8 cellular contexts compared by ENCODE assay signal in the genomic region with DNA sequence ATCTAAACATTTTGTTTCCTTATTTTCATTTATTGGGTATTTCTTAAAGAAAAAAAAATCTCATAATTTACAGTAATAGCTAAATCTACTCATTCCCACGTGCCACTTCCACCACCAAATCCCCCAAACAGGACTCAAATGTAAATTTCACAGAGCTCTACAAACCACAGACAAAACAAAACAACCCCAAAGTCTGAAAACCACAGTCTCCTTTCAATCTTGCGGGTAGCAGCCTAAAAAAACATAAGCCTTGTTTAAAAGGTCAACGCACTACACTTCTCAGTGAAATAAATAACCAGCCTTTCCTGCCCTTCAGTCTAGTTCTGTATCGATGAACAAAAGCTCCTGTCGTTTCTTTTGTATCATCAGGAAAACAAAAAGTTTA.
DNase-seq lines count a peak whose midpoint lies in the region; ATAC-seq and TF ChIP-seq lines count a peak whose summit lies in the region.

No MANE protein-coding gene starts in this region.

- H3K79me2 ChIP-seq in OCI-LY3 (ENCODE audit: low read length): peaks cover 50% of the 10 kb centered on the region

- H3K9me3 ChIP-seq in OCI-LY3 (ENCODE audit: insufficient read depth, low read length): no peaks in the 10 kb centered on the region
- H3K9me3 ChIP-seq in endodermal cell (ENCODE audit: control insufficient read depth, low read length): no peaks in the 10 kb centered on the region
- no peaks in the 10 kb centered on the region for H3K9me3 ChIP-seq in neuron (ENCODE audit: low read length)

- H3K4me1 ChIP-seq in OCI-LY3 (ENCODE audit: low read length): peaks cover 15% of the 10 kb centered on the region
- H3K4me1 ChIP-seq in endodermal cell (ENCODE audit: control insufficient read depth, insufficient read depth, low read length): peaks cover 21% of the 10 kb centered on the region
- H3K4me1 ChIP-seq in neuron (ENCODE audit: insufficient read depth, low read length): peaks cover 34% of the 10 kb centered on the region

- H3K4me2 ChIP-seq in OCI-LY3 (ENCODE audit: low read length): peak overlapping the region; percentile 87

- H3K27me3 Mint-ChIP-seq in endodermal cell (ENCODE audit: insufficient read depth): no peaks in the 10 kb centered on the region

- H2AFZ ChIP-seq in OCI-LY3 (ENCODE audit: low read depth, low read length) (peak overlapping the region; percentile 88; the same call in 1 of the 2 replicates), neuron (ENCODE audit: low read depth, low read length) (peak overlapping the region; percentile 85)

- H3K4me3 ChIP-seq in OCI-LY3 (ENCODE audit: low read length): peak overlapping the region; percentile 90
- peak overlapping the region; percentile 86 for H3K4me3 ChIP-seq in endodermal cell (ENCODE audit: low read length)
- H3K4me3 ChIP-seq in neuron (ENCODE audit: low read length): peak overlapping the region; percentile 86

- no peaks in the 10 kb centered on the region for H3K9me3 Mint-ChIP-seq in endodermal cell

- H3K27me3 ChIP-seq in OCI-LY3 (ENCODE audit: low read depth, low read length) (no peaks in the 10 kb centered on the region), endodermal cell (ENCODE audit: control insufficient read depth, insufficient read depth, low read length, poor library complexity, severe bottlenecking) (no peaks in the 10 kb centered on the region), neuron (ENCODE audit: insufficient read depth, low read length) (no peaks in the 10 kb centered on the region)

- H3K27ac Mint-ChIP-seq in endodermal cell: peak overlapping the region; percentile 92

- H3K36me3 Mint-ChIP-seq in endodermal cell (ENCODE audit: low read depth): no peaks in the 10 kb centered on the region

- peaks cover 12% of the 10 kb centered on the region for H4K20me1 ChIP-seq in OCI-LY3 (ENCODE audit: insufficient read depth, low read length)

- peak; percentile 57 for ATAC-seq in GM18511 (IDR thresholded peaks at IDR 0.05; ENCODE audit: unreplicated experiment)
- peak; percentile 46 for ATAC-seq in HG02571 (IDR thresholded peaks at IDR 0.05; ENCODE audit: unreplicated experiment)

- DNase-seq in endodermal cell (no peak), NOMO-1 treated with dmso at 0.1 percent for 144 hours (lab: John Stamatoyannopoulos, UW; ENCODE audit: unreplicated experiment) (no peak), NCI-H510A treated with DMSO at 0.1 percent for 48 hours (lab: John Stamatoyannopoulos, UW) (no peak), GF-D8 (lab: John Stamatoyannopoulos, UW) (no peak)

- TF ChIP-seq CTCF in OCI-LY3 (IDR thresholded peaks at IDR 0.05; ENCODE audit: low read depth, low read length) (no peak), endodermal cell (conservative IDR thresholded peaks at IDR 0.05) (no peak)

- H3K9ac ChIP-seq in OCI-LY3 (ENCODE audit: low read length) (peak overlapping the region; percentile 72), endodermal cell (ENCODE audit: extremely low read depth, low read length, poor library complexity, severe bottlenecking) (peak overlapping the region; percentile 44)

- no peaks in the 10 kb centered on the region for H3K36me3 ChIP-seq in OCI-LY3 (replicated peaks; ENCODE audit: low read depth, low read length)
- no peaks in the 10 kb centered on the region for H3K36me3 ChIP-seq in endodermal cell (ENCODE audit: control insufficient read depth, insufficient read depth, low read length)
- H3K36me3 ChIP-seq in neuron (ENCODE audit: insufficient read depth, low read length): no peaks in the 10 kb centered on the region

- H3K4me1 Mint-ChIP-seq in endodermal cell: peaks cover 54% of the 10 kb centered on the region

- H3K27ac ChIP-seq in OCI-LY3 (ENCODE audit: low read length): peak overlapping the region; percentile 65
- peak overlapping the region; percentile 81 for H3K27ac ChIP-seq in endodermal cell (ENCODE audit: low read depth, low read length)

- peak overlapping the region; percentile 72 for H3K4me3 Mint-ChIP-seq in endodermal cell

- 6 to 11% methylated on average over 3 to 5 of the region's 5 CpGs for WGBS in endodermal cell (ENCODE audit: insufficient coverage in 1 of 2, insufficient read length in 1 of 2), 2 experiments
